ENCODE assay signal across 1 cellular context in the genomic region with DNA sequence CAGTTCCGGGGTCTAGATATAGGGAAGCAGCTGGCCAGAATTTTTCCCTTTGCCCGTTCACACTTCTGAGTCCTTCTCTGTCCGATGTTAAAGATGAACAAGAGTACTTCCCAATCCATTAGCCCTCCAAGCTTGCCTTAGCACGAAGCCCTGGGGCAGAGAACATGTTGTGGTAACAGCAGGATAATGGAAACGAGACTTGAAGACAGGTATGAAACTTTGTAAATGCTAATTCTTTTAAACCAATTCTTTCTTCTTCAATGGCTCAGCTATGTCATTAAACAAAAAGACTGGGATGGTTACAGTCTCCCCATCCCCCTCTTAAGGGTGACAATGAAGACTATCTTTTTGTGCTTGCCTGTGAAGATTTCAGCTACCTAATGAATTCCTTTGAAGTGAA.
TF ChIP-seq lines count a peak whose summit lies in the region.

No MANE protein-coding gene starts in this region.

TF ChIP-seq in WTC11, 78 proteins besides CTCF, POLR2A, EP300 and RAD21 (continued from another document):
- TF ChIP-seq, protein P1, sequence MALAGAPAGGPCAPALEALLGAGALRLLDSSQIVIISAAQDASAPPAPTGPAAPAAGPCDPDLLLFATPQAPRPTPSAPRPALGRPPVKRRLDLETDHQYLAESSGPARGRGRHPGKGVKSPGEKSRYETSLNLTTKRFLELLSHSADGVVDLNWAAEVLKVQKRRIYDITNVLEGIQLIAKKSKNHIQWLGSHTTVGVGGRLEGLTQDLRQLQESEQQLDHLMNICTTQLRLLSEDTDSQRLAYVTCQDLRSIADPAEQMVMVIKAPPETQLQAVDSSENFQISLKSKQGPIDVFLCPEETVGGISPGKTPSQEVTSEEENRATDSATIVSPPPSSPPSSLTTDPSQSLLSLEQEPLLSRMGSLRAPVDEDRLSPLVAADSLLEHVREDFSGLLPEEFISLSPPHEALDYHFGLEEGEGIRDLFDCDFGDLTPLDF (CRISPR knock-in tag; IDR thresholded peaks at IDR 0.05): no peak
- TF ChIP-seq, protein P2, sequence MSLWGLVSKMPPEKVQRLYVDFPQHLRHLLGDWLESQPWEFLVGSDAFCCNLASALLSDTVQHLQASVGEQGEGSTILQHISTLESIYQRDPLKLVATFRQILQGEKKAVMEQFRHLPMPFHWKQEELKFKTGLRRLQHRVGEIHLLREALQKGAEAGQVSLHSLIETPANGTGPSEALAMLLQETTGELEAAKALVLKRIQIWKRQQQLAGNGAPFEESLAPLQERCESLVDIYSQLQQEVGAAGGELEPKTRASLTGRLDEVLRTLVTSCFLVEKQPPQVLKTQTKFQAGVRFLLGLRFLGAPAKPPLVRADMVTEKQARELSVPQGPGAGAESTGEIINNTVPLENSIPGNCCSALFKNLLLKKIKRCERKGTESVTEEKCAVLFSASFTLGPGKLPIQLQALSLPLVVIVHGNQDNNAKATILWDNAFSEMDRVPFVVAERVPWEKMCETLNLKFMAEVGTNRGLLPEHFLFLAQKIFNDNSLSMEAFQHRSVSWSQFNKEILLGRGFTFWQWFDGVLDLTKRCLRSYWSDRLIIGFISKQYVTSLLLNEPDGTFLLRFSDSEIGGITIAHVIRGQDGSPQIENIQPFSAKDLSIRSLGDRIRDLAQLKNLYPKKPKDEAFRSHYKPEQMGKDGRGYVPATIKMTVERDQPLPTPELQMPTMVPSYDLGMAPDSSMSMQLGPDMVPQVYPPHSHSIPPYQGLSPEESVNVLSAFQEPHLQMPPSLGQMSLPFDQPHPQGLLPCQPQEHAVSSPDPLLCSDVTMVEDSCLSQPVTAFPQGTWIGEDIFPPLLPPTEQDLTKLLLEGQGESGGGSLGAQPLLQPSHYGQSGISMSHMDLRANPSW (CRISPR knock-in tag; conservative IDR thresholded peaks at IDR 0.05; ENCODE audit: low read depth): no peak
- TF ChIP-seq, protein P3, sequence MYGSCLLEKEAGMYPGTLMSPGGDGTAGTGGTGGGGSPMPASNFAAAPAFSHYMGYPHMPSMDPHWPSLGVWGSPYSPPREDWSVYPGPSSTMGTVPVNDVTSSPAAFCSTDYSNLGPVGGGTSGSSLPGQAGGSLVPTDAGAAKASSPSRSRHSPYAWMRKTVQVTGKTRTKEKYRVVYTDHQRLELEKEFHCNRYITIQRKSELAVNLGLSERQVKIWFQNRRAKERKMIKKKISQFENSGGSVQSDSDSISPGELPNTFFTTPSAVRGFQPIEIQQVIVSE (CRISPR knock-in tag; IDR thresholded peaks at IDR 0.05; ENCODE audit: borderline replicate concordance): no peak
- TF ChIP-seq RORB (CRISPR knock-in tag; IDR thresholded peaks at IDR 0.05) (no peak), FOXJ3 (CRISPR knock-in tag; IDR thresholded peaks at IDR 0.05; ENCODE audit: borderline replicate concordance) (no peak), NR3C1 (CRISPR knock-in tag; conservative IDR thresholded peaks at IDR 0.05; ENCODE audit: low read depth) (no peak), ZNF121 (CRISPR knock-in tag; IDR thresholded peaks at IDR 0.05) (no peak), NFATC4 (CRISPR knock-in tag; IDR thresholded peaks at IDR 0.05) (no peak), FOXP1 (CRISPR knock-in tag; IDR thresholded peaks at IDR 0.05; ENCODE audit: borderline replicate concordance) (no peak), ZNF138 (CRISPR knock-in tag; conservative IDR thresholded peaks at IDR 0.05) (no peak), EMX1 (CRISPR knock-in tag; IDR thresholded peaks at IDR 0.05) (no peak)
- TF ChIP-seq, protein P4, sequence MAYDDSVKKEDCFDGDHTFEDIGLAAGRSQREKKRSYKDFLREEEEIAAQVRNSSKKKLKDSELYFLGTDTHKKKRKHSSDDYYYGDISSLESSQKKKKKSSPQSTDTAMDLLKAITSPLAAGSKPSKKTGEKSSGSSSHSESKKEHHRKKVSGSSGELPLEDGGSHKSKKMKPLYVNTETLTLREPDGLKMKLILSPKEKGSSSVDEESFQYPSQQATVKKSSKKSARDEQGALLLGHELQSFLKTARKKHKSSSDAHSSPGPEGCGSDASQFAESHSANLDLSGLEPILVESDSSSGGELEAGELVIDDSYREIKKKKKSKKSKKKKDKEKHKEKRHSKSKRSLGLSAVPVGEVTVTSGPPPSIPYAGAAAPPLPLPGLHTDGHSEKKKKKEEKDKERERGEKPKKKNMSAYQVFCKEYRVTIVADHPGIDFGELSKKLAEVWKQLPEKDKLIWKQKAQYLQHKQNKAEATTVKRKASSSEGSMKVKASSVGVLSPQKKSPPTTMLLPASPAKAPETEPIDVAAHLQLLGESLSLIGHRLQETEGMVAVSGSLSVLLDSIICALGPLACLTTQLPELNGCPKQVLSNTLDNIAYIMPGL (CRISPR knock-in tag; IDR thresholded peaks at IDR 0.05): no peak
- TF ChIP-seq, protein P5, sequence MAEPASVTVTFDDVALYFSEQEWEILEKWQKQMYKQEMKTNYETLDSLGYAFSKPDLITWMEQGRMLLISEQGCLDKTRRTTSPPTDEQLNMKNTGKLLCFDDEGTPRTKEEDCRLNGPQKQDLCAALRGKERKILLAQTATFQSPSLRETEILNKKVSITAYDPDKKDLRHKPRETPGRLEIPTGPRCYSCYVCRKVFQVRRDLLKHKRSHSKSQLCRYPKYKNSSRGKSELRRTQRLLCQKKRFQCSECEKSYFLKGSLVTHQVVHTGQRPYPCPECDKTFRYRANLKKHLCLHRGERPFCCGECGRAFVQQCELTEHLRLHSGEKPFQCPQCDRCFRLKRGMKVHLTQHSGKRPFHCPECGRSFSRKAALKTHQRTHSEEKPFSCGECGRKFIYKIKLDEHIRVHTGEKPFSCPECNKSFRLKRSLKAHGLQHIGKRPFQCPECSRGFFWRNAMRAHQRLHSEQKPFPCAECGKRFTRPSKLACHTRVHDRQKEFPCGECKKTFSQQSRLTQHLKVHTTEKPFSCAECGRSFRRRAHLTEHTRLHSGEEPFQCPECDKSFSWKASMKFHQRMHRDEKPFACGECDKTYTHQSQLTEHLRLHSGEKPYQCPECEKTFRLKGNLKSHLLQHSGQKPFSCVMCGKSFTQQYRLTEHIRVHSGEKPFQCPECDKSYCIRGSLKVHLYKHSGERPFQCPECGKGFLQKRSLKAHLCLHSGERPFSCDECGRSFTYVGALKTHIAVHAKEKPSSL (CRISPR knock-in tag; conservative IDR thresholded peaks at IDR 0.05): no peak
- TF ChIP-seq, protein P6, sequence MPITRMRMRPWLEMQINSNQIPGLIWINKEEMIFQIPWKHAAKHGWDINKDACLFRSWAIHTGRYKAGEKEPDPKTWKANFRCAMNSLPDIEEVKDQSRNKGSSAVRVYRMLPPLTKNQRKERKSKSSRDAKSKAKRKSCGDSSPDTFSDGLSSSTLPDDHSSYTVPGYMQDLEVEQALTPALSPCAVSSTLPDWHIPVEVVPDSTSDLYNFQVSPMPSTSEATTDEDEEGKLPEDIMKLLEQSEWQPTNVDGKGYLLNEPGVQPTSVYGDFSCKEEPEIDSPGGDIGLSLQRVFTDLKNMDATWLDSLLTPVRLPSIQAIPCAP (CRISPR knock-in tag; IDR thresholded peaks at IDR 0.05): no peak
- TF ChIP-seq, protein P7, sequence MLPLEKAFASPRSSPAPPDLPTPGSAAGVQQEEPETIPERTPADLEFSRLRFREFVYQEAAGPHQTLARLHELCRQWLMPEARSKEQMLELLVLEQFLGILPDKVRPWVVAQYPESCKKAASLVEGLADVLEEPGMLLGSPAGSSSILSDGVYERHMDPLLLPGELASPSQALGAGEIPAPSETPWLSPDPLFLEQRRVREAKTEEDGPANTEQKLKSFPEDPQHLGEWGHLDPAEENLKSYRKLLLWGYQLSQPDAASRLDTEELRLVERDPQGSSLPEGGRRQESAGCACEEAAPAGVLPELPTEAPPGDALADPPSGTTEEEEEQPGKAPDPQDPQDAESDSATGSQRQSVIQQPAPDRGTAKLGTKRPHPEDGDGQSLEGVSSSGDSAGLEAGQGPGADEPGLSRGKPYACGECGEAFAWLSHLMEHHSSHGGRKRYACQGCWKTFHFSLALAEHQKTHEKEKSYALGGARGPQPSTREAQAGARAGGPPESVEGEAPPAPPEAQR (CRISPR knock-in tag; IDR thresholded peaks at IDR 0.05): no peak
